16 cellular contexts compared by ENCODE assay signal in genomic region chr9:116647515-116647809, GRCh38. TPM values are rescaled to one million over a fixed set of nuclear protein-coding genes. Genes with fewer than 3 reads are reported as not detected.
DNase-seq lines count a peak whose midpoint lies in the region; ATAC-seq and TF ChIP-seq lines count a peak whose summit lies in the region.
"Had no signal": no experiment of that assay in that cellular context is flagged by ENCODE, and none has a peak within 500 bp of the region (broad histone marks: within the 10 kb centered on the region; RNA-seq: fewer than 3 reads in every experiment).

No MANE protein-coding gene starts in this region.

- intact Hi-C loops in Right ventricle myocardium superior (cut with DNase I): loop anchor here (10.0 kb wide), 1 partner anchor 73 kb away; no protein-coding TSS in a partner anchor

- H3K36me3 ChIP-seq in H7 (replicated peaks; ENCODE audit: control insufficient read depth, insufficient read depth, low read length): no peaks in the 10 kb centered on the region

- no peaks in the 10 kb centered on the region for H3K27me3 Mint-ChIP-seq in osteocyte (ENCODE audit: unreplicated experiment)
- H3K27me3 Mint-ChIP-seq: activated naive CD8-positive, alpha-beta T cell; CD4-positive, alpha-beta T cell; stimulated activated naive B cell treated with anti-CD40 and anti-IgM and Interleukin-4, amounts not matched to agents 10 μg/mL and 1 μg/mL and 100 μg/mL, for 72 hours had no signal

- no peaks in the 10 kb centered on the region for H3K9me3 Mint-ChIP-seq in osteocyte (ENCODE audit: unreplicated experiment)
- H3K9me3 Mint-ChIP-seq: activated T-cell treated with anti-CD3 and anti-CD28 coated beads, Interleukin-2, amount 50 U/mL, for 4 hours; CD4-positive, alpha-beta T cell; nephron progenitor cell; stimulated activated naive B cell treated with anti-CD40 and anti-IgM and Interleukin-4, amounts not matched to agents 10 μg/mL and 1 μg/mL and 100 μg/mL, for 72 hours had no signal

- H3K4me3 Mint-ChIP-seq in osteocyte (ENCODE audit: unreplicated experiment): no peak overlapping the region
- H3K4me3 Mint-ChIP-seq: activated naive CD8-positive, alpha-beta T cell; activated T-cell treated with anti-CD3 and anti-CD28 coated beads, Interleukin-2, amount 50 U/mL, for 4 hours; CD4-positive, alpha-beta T cell; nephron progenitor cell; stimulated activated naive B cell treated with anti-CD40 and anti-IgM and Interleukin-4, amounts not matched to agents 10 μg/mL and 1 μg/mL and 100 μg/mL, for 72 hours had no signal

- in situ Hi-C loops in Caki2 (cut with HindIII; ENCODE audit: low pct_unique_long_range_greater_than_20kb, low sequenced_read_pairs): no loop called here

- DNase-seq in Caki2 (ENCODE audit: low read depth): peak; percentile 5
- peak; percentile 77 for DNase-seq in Right ventricle myocardium superior
- no peak for DNase-seq in osteocyte (ENCODE audit: extremely low spot score, unreplicated experiment)
- no peak for DNase-seq in inferior parietal cortex (ENCODE audit: extremely low spot score)
- DNase-seq in occipital lobe (lab: John Stamatoyannopoulos, UW): no peak
- no peak for DNase-seq in H7
- DNase-seq: activated CD4-positive, alpha-beta T cell treated with anti-CD3 and anti-CD28 coated beads, Interleukin-2, amount 50 U/mL, for 48 hours; activated T-cell treated with anti-CD3 and anti-CD28 coated beads, Interleukin-2, amount 50 U/mL, for 4 hours; CD4-positive, alpha-beta T cell; NCI-H1436 treated with DMSO at 0.1 percent for 48 hours; nephron progenitor cell; stimulated activated naive B cell treated with anti-CD40 and anti-IgM and Interleukin-4, amounts not matched to agents 10 μg/mL and 1 μg/mL and 100 μg/mL, for 72 hours had no signal

- H3K36me3 Mint-ChIP-seq in osteocyte (ENCODE audit: unreplicated experiment): no peaks in the 10 kb centered on the region

- no peak overlapping the region for H3K4me3 ChIP-seq in H7 (ENCODE audit: insufficient read depth, low read depth, low read length)
- H3K4me3 ChIP-seq: coronary artery had no signal

- H3K27ac Mint-ChIP-seq in osteocyte (ENCODE audit: unreplicated experiment): no peak overlapping the region
- H3K27ac Mint-ChIP-seq: activated naive CD8-positive, alpha-beta T cell; CD4-positive, alpha-beta T cell; nephron progenitor cell; stimulated activated naive B cell treated with anti-CD40 and anti-IgM and Interleukin-4, amounts not matched to agents 10 μg/mL and 1 μg/mL and 100 μg/mL, for 72 hours had no signal

- no peaks in the 10 kb centered on the region for H3K27me3 ChIP-seq in H7 (ENCODE audit: control insufficient read depth, insufficient read depth, low read length)

- ATAC-seq in HG03442 (IDR thresholded peaks at IDR 0.05; ENCODE audit: unreplicated experiment) (peak; percentile 6), Right ventricle myocardium superior (ENCODE audit: poor library complexity) (peak; percentile 95), GM18498 (IDR thresholded peaks at IDR 0.05; ENCODE audit: unreplicated experiment) (no peak)
- ATAC-seq: activated T-cell treated with anti-CD3 and anti-CD28 coated beads, Interleukin-2, amount 50 U/mL, for 4 hours had no signal

- H3K4me1 Mint-ChIP-seq in osteocyte (ENCODE audit: unreplicated experiment): peaks cover 17% of the 10 kb centered on the region
- H3K4me1 Mint-ChIP-seq: stimulated activated naive B cell treated with anti-CD40 and anti-IgM and Interleukin-4, amounts not matched to agents 10 μg/mL and 1 μg/mL and 100 μg/mL, for 72 hours had no signal

- peak; percentile 3 for TF ChIP-seq CTCF in osteocyte (IDR thresholded peaks at IDR 0.05)

RNA-seq across cellular contexts. Expression of gene TRIM32, which starts 39.6 kb away (rescaled TPM):
- total RNA-seq in Caki2 (2014; rRNA removed; shearing (Covaris generic); ENCODE audit: low replicate concordance): 11.2 and 16.3 TPM in 2 replicates
- total RNA-seq in Right ventricle myocardium superior (15.2 TPM), osteocyte (33.8 and 38.9 TPM in 2 replicates), occipital lobe (23.9 TPM)
- total RNA-seq in H7 (2014; rRNA removed; shearing (Covaris generic)): 13.6 and 15.8 TPM in 2 replicates

Comparison
In these comparisons a context has a peak if more than half of its experiments do, and no peak if none do; other contexts are left out.
1. DNase-seq: peak in Caki2 (single experiment) and Right ventricle myocardium superior (single experiment); none in osteocyte (single experiment), inferior parietal cortex (single experiment), occipital lobe (single experiment) and H7 (single experiment).